Comparison of ENCODE assay signal across 8 cellular contexts in genomic region chr1:83931658-83932253, GRCh38.
A peak's percentile ranks its signal among the peaks of the same experiment; 100 is the strongest.
DNase-seq lines count a peak whose midpoint lies in the region; ATAC-seq and TF ChIP-seq lines count a peak whose summit lies in the region.

No MANE protein-coding gene starts in this region.

- H3K9ac ChIP-seq in NT2/D1 (ENCODE audit: insufficient read length, low read depth), result no peak overlapping the region

- no peaks in the 10 kb centered on the region for H3K27me3 ChIP-seq in NT2/D1 (ENCODE audit: insufficient read depth, insufficient read length)
- H3K27me3 ChIP-seq in kidney epithelial cell (ENCODE audit: control insufficient read depth, insufficient read depth, low read length), result no peaks in the 10 kb centered on the region
- no peaks in the 10 kb centered on the region for H3K27me3 ChIP-seq in thoracic aorta (replicated peaks; ENCODE audit: insufficient read depth)

- H3K9me3 ChIP-seq in NT2/D1 (ENCODE audit: insufficient read depth, low read length) (no peaks in the 10 kb centered on the region), thoracic aorta (no peaks in the 10 kb centered on the region)

- peak; percentile 65 for ATAC-seq in GM18870 (IDR thresholded peaks at IDR 0.05; ENCODE audit: unreplicated experiment)
- ATAC-seq in HG03520 (IDR thresholded peaks at IDR 0.05; ENCODE audit: unreplicated experiment), result peak; percentile 80
- peak; percentile 52 for ATAC-seq in thoracic aorta (ENCODE audit: insufficient number of reproducible peaks, low FRiP score, low read depth)

- H3K4me3 ChIP-seq in NT2/D1 (ENCODE audit: insufficient read length, low read depth) (no peak overlapping the region), cardiac fibroblast (replicated peaks in 1 of 2; ENCODE audit: low read depth in 2 of 2, low read length in 2 of 2) (no peak overlapping the region), kidney epithelial cell (ENCODE audit: low read depth, low read length) (no peak overlapping the region), thoracic aorta (no peak overlapping the region)

- H3K4me1 ChIP-seq in NT2/D1 (ENCODE audit: insufficient read depth, insufficient read length), result no peaks in the 10 kb centered on the region
- H3K4me1 ChIP-seq in thoracic aorta (ENCODE audit: control insufficient read depth in 1 of 2, low read depth in 2 of 2), result peaks cover 2 to 28% of the 10 kb centered on the region in 2 donors

- H3K36me3 ChIP-seq in NT2/D1 (ENCODE audit: insufficient read depth, insufficient read length, low read length) (peaks cover 6% of the 10 kb centered on the region), kidney epithelial cell (ENCODE audit: control insufficient read depth, insufficient read depth, low read length) (no peaks in the 10 kb centered on the region), thoracic aorta (no peaks in the 10 kb centered on the region)

- peak; percentile 62 for DNase-seq in DMS153 treated with DMSO at 0.1 percent for 48 hours (lab: John Stamatoyannopoulos, UW; ENCODE audit: unreplicated experiment)
- peak; percentile 36 for DNase-seq in NT2/D1 (ENCODE audit: low read depth, low spot score)
- DNase-seq in cardiac fibroblast (ENCODE audit: low read depth in 2 of 2), result peak; percentile 72 to 73
- peak; percentile 5 for DNase-seq in kidney epithelial cell (ENCODE audit: low read depth)
- no peak for DNase-seq in thoracic aorta (ENCODE audit: low spot score)
- no peak for DNase-seq in UCSD-AML1 (lab: John Stamatoyannopoulos, UW; ENCODE audit: unreplicated experiment)

- TF ChIP-seq CTCF in cardiac fibroblast (IDR thresholded peaks at IDR 0.05; ENCODE audit: low read depth, low read length) (peak; percentile 70), kidney epithelial cell (IDR thresholded peaks at IDR 0.05; ENCODE audit: insufficient read depth, low read length, poor library complexity, severe bottlenecking) (peak; percentile 66), thoracic aorta (IDR thresholded peaks at IDR 0.05) (peak; percentile 69)

- no peak overlapping the region for H3K27ac ChIP-seq in thoracic aorta

Comparison
In these comparisons a context has a peak if more than half of its experiments do, and no peak if none do; other contexts are left out.
1. DNase-seq: peak in DMS153 treated with DMSO at 0.1 percent for 48 hours (single experiment), NT2/D1 (single experiment), cardiac fibroblast (2 of 2) and kidney epithelial cell (single experiment); none in thoracic aorta (single experiment) and UCSD-AML1 (single experiment).
2. Peak in every context shown above with its lines, with median percentiles within 50 percentile points of each other: ATAC-seq and CTCF ChIP-seq.